In genomic region chr7:87028636-87029035, GRCh38 we compare ENCODE assay signal across 21 cellular contexts. TPM values are rescaled to one million over a fixed set of nuclear protein-coding genes. Genes with fewer than 3 reads are reported as not detected.
DNase-seq lines count a peak whose midpoint lies in the region; TF ChIP-seq lines count a peak whose summit lies in the region.
"Had no signal": no experiment of that assay in that cellular context is flagged by ENCODE, and none has a peak within 500 bp of the region (broad histone marks: within the 10 kb centered on the region; RNA-seq: fewer than 3 reads in every experiment).

No MANE protein-coding gene starts in this region.

- WGBS in endodermal cell (ENCODE audit: insufficient coverage in 1 of 2, insufficient read length in 1 of 2), 2 experiments, result 82 to 86% methylated on average over 1 of the region's 1 CpG

- no peaks in the 10 kb centered on the region for H3K27me3 ChIP-seq in endodermal cell (ENCODE audit: control insufficient read depth, insufficient read depth, low read length, poor library complexity, severe bottlenecking)
- H3K27me3 ChIP-seq in neural progenitor cell, result no peaks in the 10 kb centered on the region
- no peaks in the 10 kb centered on the region for H3K27me3 ChIP-seq in uterus
- no peaks in the 10 kb centered on the region for H3K27me3 ChIP-seq in MG63
- H3K27me3 ChIP-seq: BE2C had no signal

- H3K9me3 ChIP-seq in endodermal cell (ENCODE audit: control insufficient read depth, low read length), result peaks cover 31% of the 10 kb centered on the region
- no peaks in the 10 kb centered on the region for H3K9me3 ChIP-seq in neural progenitor cell (ENCODE audit: low read depth)
- H3K9me3 ChIP-seq in uterus, result no peaks in the 10 kb centered on the region
- H3K9me3 ChIP-seq in MG63, result no peaks in the 10 kb centered on the region
- H3K9me3 ChIP-seq: BE2C, Caco-2 had no signal

- intact Hi-C loops in uterus (cut with DNase I; ENCODE audit: low total_unique reads), result no loop called here

- peaks cover 100% of the 10 kb centered on the region for H3K79me2 ChIP-seq in neural progenitor cell (ENCODE audit: low read depth)

- H3K27ac ChIP-seq in endodermal cell (ENCODE audit: low read depth, low read length), result no peak overlapping the region
- H3K27ac ChIP-seq in neural progenitor cell, result no peak overlapping the region
- no peak overlapping the region for H3K27ac ChIP-seq in uterus
- H3K27ac ChIP-seq: PC-9, RWPE1 had no signal

- no peak overlapping the region for H3K4me3 Mint-ChIP-seq in endodermal cell
- H3K4me3 Mint-ChIP-seq in neural progenitor cell, result no peak overlapping the region
- H3K4me3 Mint-ChIP-seq: CD4-positive, alpha-beta T cell had no signal

- peaks cover 46% of the 10 kb centered on the region for H4K20me1 ChIP-seq in neural progenitor cell (ENCODE audit: low read depth)

- H3K27ac Mint-ChIP-seq in endodermal cell, result no peak overlapping the region
- H3K27ac Mint-ChIP-seq in neural progenitor cell, result no peak overlapping the region
- H3K27ac Mint-ChIP-seq: CD4-positive, alpha-beta T cell had no signal

- H3K9ac ChIP-seq in endodermal cell (ENCODE audit: extremely low read depth, low read length, poor library complexity, severe bottlenecking) (no peak overlapping the region), neural progenitor cell (no peak overlapping the region)

- TF ChIP-seq CTCF in endodermal cell (conservative IDR thresholded peaks at IDR 0.05), result no peak
- no peak for TF ChIP-seq CTCF in neural progenitor cell (IDR thresholded peaks at IDR 0.05)
- TF ChIP-seq CTCF in uterus (IDR thresholded peaks at IDR 0.05), result no peak

- H3K27me3 Mint-ChIP-seq in endodermal cell (ENCODE audit: insufficient read depth) (no peaks in the 10 kb centered on the region), neural progenitor cell (ENCODE audit: insufficient read depth, low read depth) (no peaks in the 10 kb centered on the region)

- H3F3A ChIP-seq in neural progenitor cell (ENCODE audit: low read depth), result no peaks in the 10 kb centered on the region

- H3K4me1 ChIP-seq in endodermal cell (ENCODE audit: control insufficient read depth, insufficient read depth, low read length) (peaks cover 5% of the 10 kb centered on the region), neural progenitor cell (peaks cover 15% of the 10 kb centered on the region), uterus (no peaks in the 10 kb centered on the region)
- H3K4me1 ChIP-seq: BE2C, Caco-2 had no signal

- peaks cover 5% of the 10 kb centered on the region for H3K4me1 Mint-ChIP-seq in endodermal cell
- no peaks in the 10 kb centered on the region for H3K4me1 Mint-ChIP-seq in neural progenitor cell

- no peak for TF ChIP-seq POLR2A in uterus (IDR thresholded peaks at IDR 0.05)

- H3K36me3 ChIP-seq in endodermal cell (ENCODE audit: control insufficient read depth, insufficient read depth, low read length) (peaks cover 22% of the 10 kb centered on the region), neural progenitor cell (no peaks in the 10 kb centered on the region), uterus (no peaks in the 10 kb centered on the region), MG63 (no peaks in the 10 kb centered on the region)
- H3K36me3 ChIP-seq: BE2C had no signal

- no peak overlapping the region for H2AFZ ChIP-seq in neural progenitor cell (replicated peaks)
- H2AFZ ChIP-seq: PC-9 had no signal

- DNase-seq in NCI-H748 (lab: John Stamatoyannopoulos, UW; ENCODE audit: unreplicated experiment), result peak; percentile 3
- DNase-seq in NCI-H748 treated with DMSO at 0.1 percent for 48 hours (lab: John Stamatoyannopoulos, UW), result no peak
- DNase-seq in OCI-M1 (lab: John Stamatoyannopoulos, UW), result peak; percentile 64
- peak; percentile 47 for DNase-seq in endodermal cell
- peak; percentile 32 for DNase-seq in neural progenitor cell (ENCODE audit: low spot score)
- no peak for DNase-seq in NCI-H1105 (lab: John Stamatoyannopoulos, UW)
- no peak for DNase-seq in uterus
- DNase-seq in MG63, result no peak
- DNase-seq: BE2C, Caco-2, DMS53, EL, HCEC 1CT, NCI-H1694, NCI-H2081 treated with DMSO at 0.1 percent for 48 hours, NCI-H446 treated with DMSO at 0.1 percent for 48 hours, NCI-H774, PC-9, SIG-M5 had no signal

- H3K9me3 Mint-ChIP-seq in endodermal cell (peaks cover 9% of the 10 kb centered on the region), neural progenitor cell (peaks cover 29% of the 10 kb centered on the region)
- H3K9me3 Mint-ChIP-seq: CD4-positive, alpha-beta T cell had no signal

- peaks cover 28% of the 10 kb centered on the region for H3K36me3 Mint-ChIP-seq in endodermal cell (ENCODE audit: low read depth)
- H3K36me3 Mint-ChIP-seq in neural progenitor cell, result peaks cover 32% of the 10 kb centered on the region

- peak overlapping the region; percentile 26 for H3K4me2 ChIP-seq in neural progenitor cell
- H3K4me2 ChIP-seq: PC-9 had no signal

- H3K4me3 ChIP-seq in endodermal cell (ENCODE audit: low read length) (no peak overlapping the region), neural progenitor cell (no peak overlapping the region), uterus (no peak overlapping the region), MG63 (no peak overlapping the region)
- H3K4me3 ChIP-seq: PC-9 had no signal

RNA-seq across cellular contexts. Expression of gene ELAPOR2, which starts 30.8 kb away (rescaled TPM):
- 10 to 100 TPM; 67.2 to 75.7 TPM for total RNA-seq in endodermal cell
- polyA plus RNA-seq in endodermal cell (2013, experiment 1 of 2), result 69.3 TPM
- polyA plus RNA-seq in endodermal cell (2013, experiment 2 of 2), result 59.2 TPM
- total RNA-seq in neural progenitor cell (ENCODE audit: low replicate concordance), result 80.2 and 80.4 TPM in 2 replicates
- 10 to 100 TPM in 2 of 4 donors, 1 to 10 TPM in 2; 6.7 to 16.2 (median 12.7) TPM for total RNA-seq in uterus
- not detected in 2 replicates for total RNA-seq in MG63 (2014; rRNA removed; shearing (Covaris generic); ENCODE audit: low replicate concordance)

Comparison
In these comparisons a context has a peak if more than half of its experiments do, and no peak if none do; other contexts are left out.
1. DNase-seq: peak in NCI-H748 (single experiment), OCI-M1 (single experiment), endodermal cell (single experiment) and neural progenitor cell (single experiment); none in NCI-H748 treated with DMSO at 0.1 percent for 48 hours (single experiment), NCI-H1105 (single experiment), uterus (0 of 2) and MG63 (single experiment).